Comparison of ENCODE assay signal across 1 cellular context in the genomic region with DNA sequence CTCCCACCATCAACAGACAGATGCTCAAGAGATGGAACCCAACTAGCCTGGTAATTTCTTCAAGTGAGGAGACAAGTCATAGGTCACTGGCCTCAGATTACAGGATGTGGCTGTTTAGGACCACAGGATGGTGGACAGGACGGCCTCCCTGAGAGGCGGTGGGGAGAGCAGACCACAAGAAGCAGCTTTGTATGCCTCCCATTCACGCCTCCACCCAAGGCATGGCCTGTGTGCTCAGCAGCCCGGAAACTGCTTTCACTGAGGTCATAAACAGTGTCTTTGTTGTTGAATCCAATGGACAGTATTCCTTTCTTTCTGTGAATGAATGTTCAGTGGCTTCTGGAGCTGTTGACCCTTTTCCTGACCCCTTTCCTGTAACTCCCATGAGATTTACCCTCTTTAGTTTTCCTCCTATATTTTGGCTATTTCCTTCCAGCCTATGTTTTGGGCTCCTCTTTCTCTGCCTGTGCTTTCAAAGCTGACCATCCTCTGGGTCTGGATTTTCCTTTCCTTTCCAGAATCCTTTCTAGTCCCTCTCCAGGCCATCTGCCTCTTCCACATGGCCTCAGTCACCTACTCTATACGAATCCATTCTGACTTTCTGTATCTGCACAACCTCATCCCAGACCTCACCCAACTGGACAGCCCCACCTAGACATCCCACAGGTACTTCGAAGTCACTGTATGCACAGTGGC.
TF ChIP-seq lines count a peak whose summit lies in the region.

No MANE protein-coding gene starts in this region.

TF ChIP-seq in WTC11, 78 proteins besides CTCF, POLR2A, EP300 and RAD21 (continued from another document):
- TF ChIP-seq, protein P1, sequence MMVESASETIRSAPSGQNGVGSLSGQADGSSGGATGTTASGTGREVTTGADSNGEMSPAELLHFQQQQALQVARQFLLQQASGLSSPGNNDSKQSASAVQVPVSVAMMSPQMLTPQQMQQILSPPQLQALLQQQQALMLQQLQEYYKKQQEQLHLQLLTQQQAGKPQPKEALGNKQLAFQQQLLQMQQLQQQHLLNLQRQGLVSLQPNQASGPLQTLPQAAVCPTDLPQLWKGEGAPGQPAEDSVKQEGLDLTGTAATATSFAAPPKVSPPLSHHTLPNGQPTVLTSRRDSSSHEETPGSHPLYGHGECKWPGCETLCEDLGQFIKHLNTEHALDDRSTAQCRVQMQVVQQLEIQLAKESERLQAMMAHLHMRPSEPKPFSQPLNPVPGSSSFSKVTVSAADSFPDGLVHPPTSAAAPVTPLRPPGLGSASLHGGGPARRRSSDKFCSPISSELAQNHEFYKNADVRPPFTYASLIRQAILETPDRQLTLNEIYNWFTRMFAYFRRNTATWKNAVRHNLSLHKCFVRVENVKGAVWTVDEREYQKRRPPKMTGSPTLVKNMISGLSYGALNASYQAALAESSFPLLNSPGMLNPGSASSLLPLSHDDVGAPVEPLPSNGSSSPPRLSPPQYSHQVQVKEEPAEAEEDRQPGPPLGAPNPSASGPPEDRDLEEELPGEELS (CRISPR knock-in tag; IDR thresholded peaks at IDR 0.05): no peak
- TF ChIP-seq, protein P2, sequence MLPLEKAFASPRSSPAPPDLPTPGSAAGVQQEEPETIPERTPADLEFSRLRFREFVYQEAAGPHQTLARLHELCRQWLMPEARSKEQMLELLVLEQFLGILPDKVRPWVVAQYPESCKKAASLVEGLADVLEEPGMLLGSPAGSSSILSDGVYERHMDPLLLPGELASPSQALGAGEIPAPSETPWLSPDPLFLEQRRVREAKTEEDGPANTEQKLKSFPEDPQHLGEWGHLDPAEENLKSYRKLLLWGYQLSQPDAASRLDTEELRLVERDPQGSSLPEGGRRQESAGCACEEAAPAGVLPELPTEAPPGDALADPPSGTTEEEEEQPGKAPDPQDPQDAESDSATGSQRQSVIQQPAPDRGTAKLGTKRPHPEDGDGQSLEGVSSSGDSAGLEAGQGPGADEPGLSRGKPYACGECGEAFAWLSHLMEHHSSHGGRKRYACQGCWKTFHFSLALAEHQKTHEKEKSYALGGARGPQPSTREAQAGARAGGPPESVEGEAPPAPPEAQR (CRISPR knock-in tag; IDR thresholded peaks at IDR 0.05): no peak
- TF ChIP-seq TEAD4 (CRISPR knock-in tag; IDR thresholded peaks at IDR 0.05) (no peak), ETV6 (CRISPR knock-in tag; IDR thresholded peaks at IDR 0.05) (no peak), ZNF263 (CRISPR knock-in tag; IDR thresholded peaks at IDR 0.05; ENCODE audit: low read depth) (no peak), ELF4 (CRISPR knock-in tag; IDR thresholded peaks at IDR 0.05; ENCODE audit: low read depth) (no peak), ZBTB21 (CRISPR knock-in tag; IDR thresholded peaks at IDR 0.05; ENCODE audit: borderline replicate concordance) (no peak), ZNF423 (CRISPR knock-in tag; IDR thresholded peaks at IDR 0.05) (no peak), CREM (CRISPR knock-in tag; IDR thresholded peaks at IDR 0.05) (no peak), NR1H2 (CRISPR knock-in tag; IDR thresholded peaks at IDR 0.05) (no peak), MYBL2 (CRISPR knock-in tag; IDR thresholded peaks at IDR 0.05) (no peak), RELA (CRISPR knock-in tag; IDR thresholded peaks at IDR 0.05; ENCODE audit: borderline replicate concordance) (no peak), PRRX2 (CRISPR knock-in tag; IDR thresholded peaks at IDR 0.05) (no peak)
- TF ChIP-seq, protein P3, sequence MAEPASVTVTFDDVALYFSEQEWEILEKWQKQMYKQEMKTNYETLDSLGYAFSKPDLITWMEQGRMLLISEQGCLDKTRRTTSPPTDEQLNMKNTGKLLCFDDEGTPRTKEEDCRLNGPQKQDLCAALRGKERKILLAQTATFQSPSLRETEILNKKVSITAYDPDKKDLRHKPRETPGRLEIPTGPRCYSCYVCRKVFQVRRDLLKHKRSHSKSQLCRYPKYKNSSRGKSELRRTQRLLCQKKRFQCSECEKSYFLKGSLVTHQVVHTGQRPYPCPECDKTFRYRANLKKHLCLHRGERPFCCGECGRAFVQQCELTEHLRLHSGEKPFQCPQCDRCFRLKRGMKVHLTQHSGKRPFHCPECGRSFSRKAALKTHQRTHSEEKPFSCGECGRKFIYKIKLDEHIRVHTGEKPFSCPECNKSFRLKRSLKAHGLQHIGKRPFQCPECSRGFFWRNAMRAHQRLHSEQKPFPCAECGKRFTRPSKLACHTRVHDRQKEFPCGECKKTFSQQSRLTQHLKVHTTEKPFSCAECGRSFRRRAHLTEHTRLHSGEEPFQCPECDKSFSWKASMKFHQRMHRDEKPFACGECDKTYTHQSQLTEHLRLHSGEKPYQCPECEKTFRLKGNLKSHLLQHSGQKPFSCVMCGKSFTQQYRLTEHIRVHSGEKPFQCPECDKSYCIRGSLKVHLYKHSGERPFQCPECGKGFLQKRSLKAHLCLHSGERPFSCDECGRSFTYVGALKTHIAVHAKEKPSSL (CRISPR knock-in tag; conservative IDR thresholded peaks at IDR 0.05): no peak
- TF ChIP-seq, protein P4, sequence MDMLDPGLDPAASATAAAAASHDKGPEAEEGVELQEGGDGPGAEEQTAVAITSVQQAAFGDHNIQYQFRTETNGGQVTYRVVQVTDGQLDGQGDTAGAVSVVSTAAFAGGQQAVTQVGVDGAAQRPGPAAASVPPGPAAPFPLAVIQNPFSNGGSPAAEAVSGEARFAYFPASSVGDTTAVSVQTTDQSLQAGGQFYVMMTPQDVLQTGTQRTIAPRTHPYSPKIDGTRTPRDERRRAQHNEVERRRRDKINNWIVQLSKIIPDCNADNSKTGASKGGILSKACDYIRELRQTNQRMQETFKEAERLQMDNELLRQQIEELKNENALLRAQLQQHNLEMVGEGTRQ (CRISPR knock-in tag; IDR thresholded peaks at IDR 0.05): no peak
